In the genomic region with DNA sequence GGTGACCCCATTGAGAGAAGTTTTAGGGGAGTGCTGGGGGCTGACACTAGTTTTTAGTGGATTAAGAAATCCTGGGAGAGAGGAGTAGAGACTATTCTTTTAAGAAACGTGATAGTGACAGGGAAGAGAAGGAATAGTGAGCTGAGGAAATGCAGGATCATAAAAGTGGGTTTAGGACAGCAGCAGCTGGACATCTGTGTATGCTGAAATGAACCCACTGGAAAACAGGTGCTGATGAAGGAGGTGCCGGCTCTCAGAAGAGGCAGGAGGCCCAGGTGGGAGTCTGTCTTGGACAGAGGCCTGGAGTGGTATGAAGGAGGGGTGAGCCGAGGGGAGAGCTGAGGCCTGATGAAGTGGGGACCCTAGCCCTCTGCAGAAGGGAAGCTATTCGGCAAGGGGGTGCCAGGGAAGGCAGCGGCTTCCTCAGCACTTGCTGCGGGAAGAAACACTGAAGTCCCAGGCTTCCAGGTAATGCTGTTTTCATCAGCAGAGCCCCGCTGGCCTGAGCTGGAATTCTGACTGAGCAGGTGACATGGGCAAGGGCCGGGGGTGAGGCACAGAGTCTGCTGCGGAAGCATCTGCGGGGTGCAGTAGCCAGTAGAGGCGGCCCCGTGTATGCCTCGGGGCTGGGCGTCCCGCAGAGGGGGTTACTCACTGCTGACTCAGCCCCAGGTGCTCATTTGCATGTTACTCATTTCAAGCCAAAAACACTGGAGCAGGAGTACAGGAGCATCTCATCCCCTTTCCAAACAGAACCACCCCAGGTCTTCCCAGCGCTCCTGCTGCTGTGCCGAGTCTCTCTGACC, we compare ENCODE assay signal across 1 cellular context.
TF ChIP-seq lines count a peak whose summit lies in the region.

No MANE protein-coding gene starts in this region.

TF ChIP-seq in GM12878, 131 proteins besides CTCF, POLR2A, EP300 and RAD21 (continued from another document and continues in another):
- TF ChIP-seq, protein P1, sequence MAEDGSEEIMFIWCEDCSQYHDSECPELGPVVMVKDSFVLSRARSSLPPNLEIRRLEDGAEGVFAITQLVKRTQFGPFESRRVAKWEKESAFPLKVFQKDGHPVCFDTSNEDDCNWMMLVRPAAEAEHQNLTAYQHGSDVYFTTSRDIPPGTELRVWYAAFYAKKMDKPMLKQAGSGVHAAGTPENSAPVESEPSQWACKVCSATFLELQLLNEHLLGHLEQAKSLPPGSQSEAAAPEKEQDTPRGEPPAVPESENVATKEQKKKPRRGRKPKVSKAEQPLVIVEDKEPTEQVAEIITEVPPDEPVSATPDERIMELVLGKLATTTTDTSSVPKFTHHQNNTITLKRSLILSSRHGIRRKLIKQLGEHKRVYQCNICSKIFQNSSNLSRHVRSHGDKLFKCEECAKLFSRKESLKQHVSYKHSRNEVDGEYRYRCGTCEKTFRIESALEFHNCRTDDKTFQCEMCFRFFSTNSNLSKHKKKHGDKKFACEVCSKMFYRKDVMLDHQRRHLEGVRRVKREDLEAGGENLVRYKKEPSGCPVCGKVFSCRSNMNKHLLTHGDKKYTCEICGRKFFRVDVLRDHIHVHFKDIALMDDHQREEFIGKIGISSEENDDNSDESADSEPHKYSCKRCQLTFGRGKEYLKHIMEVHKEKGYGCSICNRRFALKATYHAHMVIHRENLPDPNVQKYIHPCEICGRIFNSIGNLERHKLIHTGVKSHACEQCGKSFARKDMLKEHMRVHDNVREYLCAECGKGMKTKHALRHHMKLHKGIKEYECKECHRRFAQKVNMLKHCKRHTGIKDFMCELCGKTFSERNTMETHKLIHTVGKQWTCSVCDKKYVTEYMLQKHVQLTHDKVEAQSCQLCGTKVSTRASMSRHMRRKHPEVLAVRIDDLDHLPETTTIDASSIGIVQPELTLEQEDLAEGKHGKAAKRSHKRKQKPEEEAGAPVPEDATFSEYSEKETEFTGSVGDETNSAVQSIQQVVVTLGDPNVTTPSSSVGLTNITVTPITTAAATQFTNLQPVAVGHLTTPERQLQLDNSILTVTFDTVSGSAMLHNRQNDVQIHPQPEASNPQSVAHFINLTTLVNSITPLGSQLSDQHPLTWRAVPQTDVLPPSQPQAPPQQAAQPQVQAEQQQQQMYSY (CRISPR knock-in tag; IDR thresholded peaks at IDR 0.05): no peak
- TF ChIP-seq ZBED1 (IDR thresholded peaks at IDR 0.05; ENCODE audit: borderline replicate concordance) (no peak), JUND (IDR thresholded peaks at IDR 0.05; ENCODE audit: low read depth, low read length) (0 out of 2 replicates have a peak, but pooled peaks have one; percentile 24), FOXK2 (IDR thresholded peaks at IDR 0.05) (no peak), SIX5 (IDR thresholded peaks at IDR 0.05; ENCODE audit: low read depth, low read length, severe bottlenecking) (no peak), SREBF1 (IDR thresholded peaks at IDR 0.05; ENCODE audit: low read length) (no peak), CBX5 (IDR thresholded peaks at IDR 0.05; ENCODE audit: low read depth) (no peak), SUZ12 (IDR thresholded peaks at IDR 0.05; ENCODE audit: unreplicated experiment) (no peak), ZNF384 (IDR thresholded peaks at IDR 0.05; ENCODE audit: borderline replicate concordance, low read depth, low read length) (no peak), NFXL1 (IDR thresholded peaks at IDR 0.05; ENCODE audit: borderline replicate concordance) (no peak), ZZZ3 (IDR thresholded peaks at IDR 0.05; ENCODE audit: control insufficient read depth, insufficient read length, low read depth) (no peak), ZSCAN29 (IDR thresholded peaks at IDR 0.05) (no peak), BCL11A (IDR thresholded peaks at IDR 0.05; ENCODE audit: low read depth, low read length) (peak; percentile 50; the same call in 1 of the 2 replicates), HDAC6 (IDR thresholded peaks at IDR 0.05; ENCODE audit: unreplicated experiment) (no peak), SIN3A (IDR thresholded peaks at IDR 0.05; ENCODE audit: low read depth, low read length) (no peak), MEF2A (IDR thresholded peaks at IDR 0.05; ENCODE audit: insufficient read depth, low read depth, low read length) (0 out of 2 replicates have a peak, but pooled peaks have one; percentile 34), TCF12 (IDR thresholded peaks at IDR 0.05; ENCODE audit: low read depth, low read length) (peak; percentile 98), SRF (IDR thresholded peaks at IDR 0.05; ENCODE audit: low read depth in 2 of 2, low read length in 2 of 2) (no peak), MYC (IDR thresholded peaks at IDR 0.05; ENCODE audit: insufficient read depth, insufficient read length, insufficient replicate concordance, low read length, severe bottlenecking) (no peak), NFIC (IDR thresholded peaks at IDR 0.05; ENCODE audit: low read depth, low read length) (peak; percentile 57), NBN (IDR thresholded peaks at IDR 0.05) (no peak), NR2C1 (IDR thresholded peaks at IDR 0.05) (no peak), NR2F1 (conservative IDR thresholded peaks at IDR 0.05) (no peak), CEBPB (IDR thresholded peaks at IDR 0.05; ENCODE audit: borderline replicate concordance in 1 of 2, low read depth in 2 of 2, low read length in 2 of 2) (no peak), JUNB (IDR thresholded peaks at IDR 0.05) (peak; percentile 85), MXI1 (IDR thresholded peaks at IDR 0.05; ENCODE audit: low read depth, low read length) (no peak), BRCA1 (IDR thresholded peaks at IDR 0.05; ENCODE audit: low read depth, low read length) (no peak), CBX3 (IDR thresholded peaks at IDR 0.05; ENCODE audit: borderline replicate concordance, low read depth) (no peak), MTA2 (IDR thresholded peaks at IDR 0.05; ENCODE audit: low read depth) (no peak), IKZF2 (IDR thresholded peaks at IDR 0.05) (peak; percentile 81 to 85; a peak in 3 of 4 replicates), CREM (IDR thresholded peaks at IDR 0.05; ENCODE audit: low read depth) (peak; percentile 38; the same call in 1 of the 2 replicates), EED (IDR thresholded peaks at IDR 0.05; ENCODE audit: low read depth) (peak; percentile 96), SMARCA5 (IDR thresholded peaks at IDR 0.05) (no peak)
- TF ChIP-seq, protein P2, sequence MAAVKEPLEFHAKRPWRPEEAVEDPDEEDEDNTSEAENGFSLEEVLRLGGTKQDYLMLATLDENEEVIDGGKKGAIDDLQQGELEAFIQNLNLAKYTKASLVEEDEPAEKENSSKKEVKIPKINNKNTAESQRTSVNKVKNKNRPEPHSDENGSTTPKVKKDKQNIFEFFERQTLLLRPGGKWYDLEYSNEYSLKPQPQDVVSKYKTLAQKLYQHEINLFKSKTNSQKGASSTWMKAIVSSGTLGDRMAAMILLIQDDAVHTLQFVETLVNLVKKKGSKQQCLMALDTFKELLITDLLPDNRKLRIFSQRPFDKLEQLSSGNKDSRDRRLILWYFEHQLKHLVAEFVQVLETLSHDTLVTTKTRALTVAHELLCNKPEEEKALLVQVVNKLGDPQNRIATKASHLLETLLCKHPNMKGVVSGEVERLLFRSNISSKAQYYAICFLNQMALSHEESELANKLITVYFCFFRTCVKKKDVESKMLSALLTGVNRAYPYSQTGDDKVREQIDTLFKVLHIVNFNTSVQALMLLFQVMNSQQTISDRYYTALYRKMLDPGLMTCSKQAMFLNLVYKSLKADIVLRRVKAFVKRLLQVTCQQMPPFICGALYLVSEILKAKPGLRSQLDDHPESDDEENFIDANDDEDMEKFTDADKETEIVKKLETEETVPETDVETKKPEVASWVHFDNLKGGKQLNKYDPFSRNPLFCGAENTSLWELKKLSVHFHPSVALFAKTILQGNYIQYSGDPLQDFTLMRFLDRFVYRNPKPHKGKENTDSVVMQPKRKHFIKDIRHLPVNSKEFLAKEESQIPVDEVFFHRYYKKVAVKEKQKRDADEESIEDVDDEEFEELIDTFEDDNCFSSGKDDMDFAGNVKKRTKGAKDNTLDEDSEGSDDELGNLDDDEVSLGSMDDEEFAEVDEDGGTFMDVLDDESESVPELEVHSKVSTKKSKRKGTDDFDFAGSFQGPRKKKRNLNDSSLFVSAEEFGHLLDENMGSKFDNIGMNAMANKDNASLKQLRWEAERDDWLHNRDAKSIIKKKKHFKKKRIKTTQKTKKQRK (IDR thresholded peaks at IDR 0.05; ENCODE audit: low read depth, low read length): no peak
- TF ChIP-seq, protein P3, sequence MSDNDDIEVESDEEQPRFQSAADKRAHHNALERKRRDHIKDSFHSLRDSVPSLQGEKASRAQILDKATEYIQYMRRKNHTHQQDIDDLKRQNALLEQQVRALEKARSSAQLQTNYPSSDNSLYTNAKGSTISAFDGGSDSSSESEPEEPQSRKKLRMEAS (IDR thresholded peaks at IDR 0.05; ENCODE audit: low read depth, low read length): no peak
- TF ChIP-seq, protein P4, sequence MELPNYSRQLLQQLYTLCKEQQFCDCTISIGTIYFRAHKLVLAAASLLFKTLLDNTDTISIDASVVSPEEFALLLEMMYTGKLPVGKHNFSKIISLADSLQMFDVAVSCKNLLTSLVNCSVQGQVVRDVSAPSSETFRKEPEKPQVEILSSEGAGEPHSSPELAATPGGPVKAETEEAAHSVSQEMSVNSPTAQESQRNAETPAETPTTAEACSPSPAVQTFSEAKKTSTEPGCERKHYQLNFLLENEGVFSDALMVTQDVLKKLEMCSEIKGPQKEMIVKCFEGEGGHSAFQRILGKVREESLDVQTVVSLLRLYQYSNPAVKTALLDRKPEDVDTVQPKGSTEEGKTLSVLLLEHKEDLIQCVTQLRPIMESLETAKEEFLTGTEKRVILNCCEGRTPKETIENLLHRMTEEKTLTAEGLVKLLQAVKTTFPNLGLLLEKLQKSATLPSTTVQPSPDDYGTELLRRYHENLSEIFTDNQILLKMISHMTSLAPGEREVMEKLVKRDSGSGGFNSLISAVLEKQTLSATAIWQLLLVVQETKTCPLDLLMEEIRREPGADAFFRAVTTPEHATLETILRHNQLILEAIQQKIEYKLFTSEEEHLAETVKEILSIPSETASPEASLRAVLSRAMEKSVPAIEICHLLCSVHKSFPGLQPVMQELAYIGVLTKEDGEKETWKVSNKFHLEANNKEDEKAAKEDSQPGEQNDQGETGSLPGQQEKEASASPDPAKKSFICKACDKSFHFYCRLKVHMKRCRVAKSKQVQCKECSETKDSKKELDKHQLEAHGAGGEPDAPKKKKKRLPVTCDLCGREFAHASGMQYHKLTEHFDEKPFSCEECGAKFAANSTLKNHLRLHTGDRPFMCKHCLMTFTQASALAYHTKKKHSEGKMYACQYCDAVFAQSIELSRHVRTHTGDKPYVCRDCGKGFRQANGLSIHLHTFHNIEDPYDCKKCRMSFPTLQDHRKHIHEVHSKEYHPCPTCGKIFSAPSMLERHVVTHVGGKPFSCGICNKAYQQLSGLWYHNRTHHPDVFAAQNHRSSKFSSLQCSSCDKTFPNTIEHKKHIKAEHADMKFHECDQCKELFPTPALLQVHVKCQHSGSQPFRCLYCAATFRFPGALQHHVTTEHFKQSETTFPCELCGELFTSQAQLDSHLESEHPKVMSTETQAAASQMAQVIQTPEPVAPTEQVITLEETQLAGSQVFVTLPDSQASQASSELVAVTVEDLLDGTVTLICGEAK (IDR thresholded peaks at IDR 0.05; ENCODE audit: borderline replicate concordance): no peak
- TF ChIP-seq, protein P5, sequence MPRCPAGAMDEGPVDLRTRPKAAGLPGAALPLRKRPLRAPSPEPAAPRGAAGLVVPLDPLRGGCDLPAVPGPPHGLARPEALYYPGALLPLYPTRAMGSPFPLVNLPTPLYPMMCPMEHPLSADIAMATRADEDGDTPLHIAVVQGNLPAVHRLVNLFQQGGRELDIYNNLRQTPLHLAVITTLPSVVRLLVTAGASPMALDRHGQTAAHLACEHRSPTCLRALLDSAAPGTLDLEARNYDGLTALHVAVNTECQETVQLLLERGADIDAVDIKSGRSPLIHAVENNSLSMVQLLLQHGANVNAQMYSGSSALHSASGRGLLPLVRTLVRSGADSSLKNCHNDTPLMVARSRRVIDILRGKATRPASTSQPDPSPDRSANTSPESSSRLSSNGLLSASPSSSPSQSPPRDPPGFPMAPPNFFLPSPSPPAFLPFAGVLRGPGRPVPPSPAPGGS (IDR thresholded peaks at IDR 0.05; ENCODE audit: borderline replicate concordance, insufficient read depth, low read depth, low read length, poor library complexity, severe bottlenecking): peak; percentile 42
- TF ChIP-seq, protein P6, sequence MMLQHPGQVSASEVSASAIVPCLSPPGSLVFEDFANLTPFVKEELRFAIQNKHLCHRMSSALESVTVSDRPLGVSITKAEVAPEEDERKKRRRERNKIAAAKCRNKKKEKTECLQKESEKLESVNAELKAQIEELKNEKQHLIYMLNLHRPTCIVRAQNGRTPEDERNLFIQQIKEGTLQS (IDR thresholded peaks at IDR 0.05; ENCODE audit: borderline replicate concordance, extremely low read depth, low read depth, low read length): peak; percentile 24; the same call in 1 of the 2 replicates
- TF ChIP-seq, protein P7, sequence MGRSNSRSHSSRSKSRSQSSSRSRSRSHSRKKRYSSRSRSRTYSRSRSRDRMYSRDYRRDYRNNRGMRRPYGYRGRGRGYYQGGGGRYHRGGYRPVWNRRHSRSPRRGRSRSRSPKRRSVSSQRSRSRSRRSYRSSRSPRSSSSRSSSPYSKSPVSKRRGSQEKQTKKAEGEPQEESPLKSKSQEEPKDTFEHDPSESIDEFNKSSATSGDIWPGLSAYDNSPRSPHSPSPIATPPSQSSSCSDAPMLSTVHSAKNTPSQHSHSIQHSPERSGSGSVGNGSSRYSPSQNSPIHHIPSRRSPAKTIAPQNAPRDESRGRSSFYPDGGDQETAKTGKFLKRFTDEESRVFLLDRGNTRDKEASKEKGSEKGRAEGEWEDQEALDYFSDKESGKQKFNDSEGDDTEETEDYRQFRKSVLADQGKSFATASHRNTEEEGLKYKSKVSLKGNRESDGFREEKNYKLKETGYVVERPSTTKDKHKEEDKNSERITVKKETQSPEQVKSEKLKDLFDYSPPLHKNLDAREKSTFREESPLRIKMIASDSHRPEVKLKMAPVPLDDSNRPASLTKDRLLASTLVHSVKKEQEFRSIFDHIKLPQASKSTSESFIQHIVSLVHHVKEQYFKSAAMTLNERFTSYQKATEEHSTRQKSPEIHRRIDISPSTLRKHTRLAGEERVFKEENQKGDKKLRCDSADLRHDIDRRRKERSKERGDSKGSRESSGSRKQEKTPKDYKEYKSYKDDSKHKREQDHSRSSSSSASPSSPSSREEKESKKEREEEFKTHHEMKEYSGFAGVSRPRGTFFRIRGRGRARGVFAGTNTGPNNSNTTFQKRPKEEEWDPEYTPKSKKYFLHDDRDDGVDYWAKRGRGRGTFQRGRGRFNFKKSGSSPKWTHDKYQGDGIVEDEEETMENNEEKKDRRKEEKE (IDR thresholded peaks at IDR 0.05): no peak
- TF ChIP-seq, protein P8, sequence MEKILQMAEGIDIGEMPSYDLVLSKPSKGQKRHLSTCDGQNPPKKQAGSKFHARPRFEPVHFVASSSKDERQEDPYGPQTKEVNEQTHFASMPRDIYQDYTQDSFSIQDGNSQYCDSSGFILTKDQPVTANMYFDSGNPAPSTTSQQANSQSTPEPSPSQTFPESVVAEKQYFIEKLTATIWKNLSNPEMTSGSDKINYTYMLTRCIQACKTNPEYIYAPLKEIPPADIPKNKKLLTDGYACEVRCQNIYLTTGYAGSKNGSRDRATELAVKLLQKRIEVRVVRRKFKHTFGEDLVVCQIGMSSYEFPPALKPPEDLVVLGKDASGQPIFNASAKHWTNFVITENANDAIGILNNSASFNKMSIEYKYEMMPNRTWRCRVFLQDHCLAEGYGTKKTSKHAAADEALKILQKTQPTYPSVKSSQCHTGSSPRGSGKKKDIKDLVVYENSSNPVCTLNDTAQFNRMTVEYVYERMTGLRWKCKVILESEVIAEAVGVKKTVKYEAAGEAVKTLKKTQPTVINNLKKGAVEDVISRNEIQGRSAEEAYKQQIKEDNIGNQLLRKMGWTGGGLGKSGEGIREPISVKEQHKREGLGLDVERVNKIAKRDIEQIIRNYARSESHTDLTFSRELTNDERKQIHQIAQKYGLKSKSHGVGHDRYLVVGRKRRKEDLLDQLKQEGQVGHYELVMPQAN (conservative IDR thresholded peaks at IDR 0.05): no peak
